In genomic region chr12:109057376-109057775, GRCh38 we compare ENCODE assay signal across 24 cellular contexts. TPM values are rescaled to one million over a fixed set of nuclear protein-coding genes. Genes with fewer than 3 reads are reported as not detected.
A peak's percentile ranks its signal among the peaks of the same experiment; 100 is the strongest.
DNase-seq lines count a peak whose midpoint lies in the region; TF ChIP-seq lines count a peak whose summit lies in the region.
"Had no signal": no experiment of that assay in that cellular context is flagged by ENCODE, and none has a peak within 500 bp of the region (broad histone marks: within the 10 kb centered on the region; RNA-seq: fewer than 3 reads in every experiment).

No MANE protein-coding gene starts in this region.

- H3K4me2 ChIP-seq in OCI-LY7 (ENCODE audit: low read length) (peak overlapping the region; percentile 45), neural progenitor cell (no peak overlapping the region), PC-9 (no peak overlapping the region)
- H3K4me2 ChIP-seq: BLaER1, GM23338 had no signal

- CTCF ChIA-PET in OCI-LY7 (lab: Charles Lee; ENCODE audit: unreplicated experiment) (no interaction called here), PC-9 (lab: Charles Lee) (no interaction called here)

- H3K4me1 Mint-ChIP-seq in neural progenitor cell, result peaks cover 13% of the 10 kb centered on the region

- H3K9me3 ChIP-seq in OCI-LY7 (ENCODE audit: low read length), result no peaks in the 10 kb centered on the region
- no peaks in the 10 kb centered on the region for H3K9me3 ChIP-seq in neural progenitor cell (ENCODE audit: low read depth)
- no peaks in the 10 kb centered on the region for H3K9me3 ChIP-seq in PC-9 (ENCODE audit: insufficient read depth, low read depth)
- H3K9me3 ChIP-seq: BLaER1, Peyer's patch had no signal

- no peaks in the 10 kb centered on the region for H3K36me3 Mint-ChIP-seq in neural progenitor cell

- H3K4me1 ChIP-seq in OCI-LY7 (ENCODE audit: insufficient read depth, low read length, poor library complexity, severe bottlenecking) (peaks cover 74% of the 10 kb centered on the region), neural progenitor cell (peaks cover 9% of the 10 kb centered on the region), PC-9 (replicated peaks; ENCODE audit: insufficient read depth) (0 out of 2 replicates have a peak, but pooled peaks cover 6% of the 10 kb centered on the region)

- no peaks in the 10 kb centered on the region for H3K9me3 Mint-ChIP-seq in neural progenitor cell
- H3K9me3 Mint-ChIP-seq: CD4-positive, CD25-positive, alpha-beta regulatory T cell; GM23338; H9 had no signal

- peak overlapping the region; percentile 45 for H3K9ac ChIP-seq in neural progenitor cell
- H3K9ac ChIP-seq: BLaER1 had no signal

- no peak overlapping the region for H2AFZ ChIP-seq in OCI-LY7 (ENCODE audit: low read length)
- H2AFZ ChIP-seq in neural progenitor cell (replicated peaks), result no peak overlapping the region
- no peak overlapping the region for H2AFZ ChIP-seq in PC-9
- H2AFZ ChIP-seq: GM23338 had no signal

- H3K27ac ChIP-seq in OCI-LY7 (ENCODE audit: low read depth, low read length, poor library complexity, severe bottlenecking) (peak overlapping the region; percentile 67), neural progenitor cell (no peak overlapping the region), temporal lobe (ENCODE audit: low read depth, low read length) (peak overlapping the region; percentile 99), PC-9 (no peak overlapping the region)
- H3K27ac ChIP-seq: BLaER1, Peyer's patch had no signal

- POLR2A ChIA-PET in OCI-LY7 (lab: Charles Lee) (no interaction called here), PC-9 (lab: Charles Lee; ENCODE audit: unreplicated experiment) (no interaction called here)

- H3K79me2 ChIP-seq in OCI-LY7 (ENCODE audit: insufficient read depth, low read depth, low read length) (peaks cover 47% of the 10 kb centered on the region), neural progenitor cell (ENCODE audit: low read depth) (peaks cover 8% of the 10 kb centered on the region), PC-9 (ENCODE audit: low read depth) (no peaks in the 10 kb centered on the region)

- H4K20me1 ChIP-seq in OCI-LY7 (ENCODE audit: insufficient read depth, low read length), result no peaks in the 10 kb centered on the region
- H4K20me1 ChIP-seq in neural progenitor cell (ENCODE audit: low read depth), result no peaks in the 10 kb centered on the region
- H4K20me1 ChIP-seq in PC-9 (ENCODE audit: insufficient read depth), result no peaks in the 10 kb centered on the region
- H4K20me1 ChIP-seq: BLaER1 had no signal

- in situ Hi-C loops in GM13977 (cut with MboI; ENCODE audit: low pct_unique_long_range_greater_than_20kb, low sequenced_read_pairs, unreplicated experiment), result no loop called here

- H3K4me3 Mint-ChIP-seq in neural progenitor cell, result no peak overlapping the region
- H3K4me3 Mint-ChIP-seq: GM23338, H9 had no signal

- no peak for DNase-seq in OCI-LY7 (ENCODE audit: low spot score)
- peak; percentile 84 for DNase-seq in globus pallidus (ENCODE audit: low spot score)
- DNase-seq in neural progenitor cell (ENCODE audit: low spot score), result no peak
- no peak for DNase-seq in cerebellar cortex (ENCODE audit: low spot score)
- no peak for DNase-seq in GM13977 (ENCODE audit: low spot score)
- no peak for DNase-seq in PC-9
- DNase-seq: 8988T; CD4-positive, CD25-positive, alpha-beta regulatory T cell; DMS53; H9; Kasumi-1; NCI-H1092 treated with DMSO at 0.1 percent for 48 hours; NCI-H2029; NCI-H2227 treated with DMSO at 0.1 percent for 48 hours; NCI-H526 treated with DMSO at 0.1 percent for 48 hours; Peyer's patch; SHP77 treated with DMSO at 0.1 percent for 48 hours had no signal

- BruUV-seq in OCI-LY7 (replicated peaks; lab: Mats Ljungman, UMichigan) (no TSS peak), PC-9 (replicated peaks; lab: Mats Ljungman, UMichigan) (no TSS peak)

- H3K9me2 ChIP-seq in OCI-LY7 (ENCODE audit: insufficient read depth, low read length) (no peaks in the 10 kb centered on the region), PC-9 (ENCODE audit: insufficient read depth) (no peaks in the 10 kb centered on the region)

- no peaks in the 10 kb centered on the region for H3K27me3 ChIP-seq in neural progenitor cell
- no peaks in the 10 kb centered on the region for H3K27me3 ChIP-seq in PC-9 (ENCODE audit: insufficient read depth, low read depth)
- H3K27me3 ChIP-seq: BLaER1, Peyer's patch had no signal

- H3K27ac Mint-ChIP-seq in neural progenitor cell, result no peak overlapping the region
- H3K27ac Mint-ChIP-seq: CD4-positive, CD25-positive, alpha-beta regulatory T cell; GM23338 had no signal

- peaks cover 48% of the 10 kb centered on the region for H3K36me3 ChIP-seq in OCI-LY7 (ENCODE audit: insufficient read depth, low read length)
- no peaks in the 10 kb centered on the region for H3K36me3 ChIP-seq in neural progenitor cell
- no peaks in the 10 kb centered on the region for H3K36me3 ChIP-seq in PC-9 (ENCODE audit: low read depth)

- no peak overlapping the region for H3K4me3 ChIP-seq in OCI-LY7 (ENCODE audit: low read depth, low read length, poor library complexity, severe bottlenecking)
- no peak overlapping the region for H3K4me3 ChIP-seq in neural progenitor cell
- no peak overlapping the region for H3K4me3 ChIP-seq in PC-9
- H3K4me3 ChIP-seq: BLaER1, GM23338, K562, Peyer's patch had no signal

- TF ChIP-seq CTCF in OCI-LY7 (conservative IDR thresholded peaks at IDR 0.05; ENCODE audit: low read length), result no peak
- TF ChIP-seq CTCF in neural progenitor cell (IDR thresholded peaks at IDR 0.05), result no peak
- no peak for TF ChIP-seq CTCF in GM13977 (IDR thresholded peaks at IDR 0.05; ENCODE audit: extremely low read depth, insufficient read depth, missing control alignments)
- no peak for TF ChIP-seq CTCF in PC-9 (conservative IDR thresholded peaks at IDR 0.05)

- no peaks in the 10 kb centered on the region for H3K27me3 Mint-ChIP-seq in neural progenitor cell (ENCODE audit: insufficient read depth, low read depth)
- H3K27me3 Mint-ChIP-seq: CD4-positive, CD25-positive, alpha-beta regulatory T cell had no signal

- intact Hi-C loops in OCI-LY7 (cut with micrococcal nuclease; ENCODE audit: unreplicated experiment), result no loop called here
- intact Hi-C loops in PC-9 (cut with micrococcal nuclease; ENCODE audit: unreplicated experiment), result no loop called here

- H3F3A ChIP-seq in neural progenitor cell (ENCODE audit: low read depth), result no peaks in the 10 kb centered on the region
- no peaks in the 10 kb centered on the region for H3F3A ChIP-seq in PC-9 (ENCODE audit: insufficient read depth, low read depth)

RNA-seq across cellular contexts. Expression of gene USP30, which starts 5.0 kb away (rescaled TPM):
- 15.7 and 17.1 TPM in 2 replicates for total RNA-seq in OCI-LY7 (2014; rRNA removed; shearing (Covaris generic))
- total RNA-seq in OCI-LY7 (2022), result 36.2 and 38.6 TPM in 2 replicates
- total RNA-seq in neural progenitor cell (ENCODE audit: low replicate concordance), result 17.4 and 17.6 TPM in 2 replicates
- 19.2 TPM for total RNA-seq in temporal lobe
- 12.0 and 12.5 TPM in 2 replicates for total RNA-seq in PC-9 (2021)

RNA-seq across cellular contexts. Expression of gene ALKBH2, which starts 35.9 kb away (rescaled TPM):
- total RNA-seq in OCI-LY7 (2014; rRNA removed; shearing (Covaris generic)), result 70.3 and 76.8 TPM in 2 replicates
- total RNA-seq in OCI-LY7 (2022), result 90.5 and 111 TPM in 2 replicates
- total RNA-seq in neural progenitor cell (ENCODE audit: low replicate concordance), result 18.5 TPM in 2 replicates
- 14.3 TPM for total RNA-seq in temporal lobe
- total RNA-seq in PC-9 (2021), result 14.9 and 15.2 TPM in 2 replicates

RNA-seq across cellular contexts. Expression of gene SVOP, which starts 36.5 kb away (rescaled TPM):
- total RNA-seq in OCI-LY7 (2014; rRNA removed; shearing (Covaris generic)), result not detected in 2 replicates
- total RNA-seq in OCI-LY7 (2022) (not detected in 2 replicates), neural progenitor cell (ENCODE audit: low replicate concordance) (0.12 TPM in 1 of 2 replicates, not detected in the other), temporal lobe (38.4 TPM), PC-9 (2021) (not detected in 2 replicates)
- total RNA-seq: CD4-positive, CD25-positive, alpha-beta regulatory T cell; Daoy; M059J; NCI-H460 had no signal

RNA-seq across cellular contexts. Expression of gene UNG, which starts 40.0 kb away (rescaled TPM):
- 50.7 and 60.6 TPM in 2 replicates for total RNA-seq in OCI-LY7 (2014; rRNA removed; shearing (Covaris generic))
- total RNA-seq in OCI-LY7 (2022) (84.1 and 85.0 TPM in 2 replicates), neural progenitor cell (ENCODE audit: low replicate concordance) (71.0 and 132 TPM in 2 replicates), temporal lobe (21.1 TPM), PC-9 (2021) (52.5 and 54.9 TPM in 2 replicates)

RNA-seq across cellular contexts. Expression of gene ACACB, which starts 59.0 kb away (rescaled TPM):
- 19.7 and 25.6 TPM in 2 replicates for total RNA-seq in OCI-LY7 (2014; rRNA removed; shearing (Covaris generic))
- 45.1 and 46.2 TPM in 2 replicates for total RNA-seq in OCI-LY7 (2022)
- total RNA-seq in neural progenitor cell (ENCODE audit: low replicate concordance), result 2.4 and 5.0 TPM in 2 replicates
- 3.7 TPM for total RNA-seq in temporal lobe
- 13.8 and 15.1 TPM in 2 replicates for total RNA-seq in PC-9 (2021)

Comparison
In these comparisons a context has a peak if more than half of its experiments do, and no peak if none do; other contexts are left out.
1. H3K27ac ChIP-seq: peak in OCI-LY7 (single experiment) and temporal lobe (single experiment); none in neural progenitor cell (single experiment) and PC-9 (single experiment).
2. RNA of gene SVOP, which starts 36.5 kb away (total RNA-seq): 38.4 TPM in temporal lobe (single experiment); 0.12 TPM in neural progenitor cell, not detected in OCI-LY7 and not detected in PC-9; every median in the first group is over 10 times any median in the second.